23 cellular contexts compared by ENCODE assay signal in genomic region chr14:33675415-33676130, GRCh38.
DNase-seq lines count a peak whose midpoint lies in the region; TF ChIP-seq lines count a peak whose summit lies in the region.
"Had no signal": no experiment of that assay in that cellular context is flagged by ENCODE, and none has a peak within 500 bp of the region (broad histone marks: within the 10 kb centered on the region; RNA-seq: fewer than 3 reads in every experiment).

No MANE protein-coding gene starts in this region.

- H3K4me3 Mint-ChIP-seq in activated CD4-positive, alpha-beta T cell treated with anti-CD3 and anti-CD28 coated beads, Interleukin-2, amount 10 ng/mL, durations not matched to agents 7 days and 5 days, result no peak overlapping the region
- H3K4me3 Mint-ChIP-seq: activated CD8-positive, alpha-beta T cell treated with anti-CD3 and anti-CD28 coated beads, Interleukin-2, amount 10 ng/mL, durations not matched to agents 7 days and 5 days; activated naive CD4-positive, alpha-beta T cell treated with anti-CD3 and anti-CD28 coated beads, Interleukin-2, amount 50 U/mL, for 24 hours; CD8-positive, alpha-beta memory T cell; GM23338; mesothelial cell of epicardium; naive B cell; T-helper 17 cell had no signal

- H3K27me3 Mint-ChIP-seq in activated CD4-positive, alpha-beta T cell treated with anti-CD3 and anti-CD28 coated beads, Interleukin-2, amount 10 ng/mL, durations not matched to agents 7 days and 5 days, result no peaks in the 10 kb centered on the region
- H3K27me3 Mint-ChIP-seq: activated naive CD4-positive, alpha-beta T cell treated with anti-CD3 and anti-CD28 coated beads, Interleukin-2, amount 50 U/mL, for 24 hours; CD8-positive, alpha-beta memory T cell had no signal

- H3K36me3 Mint-ChIP-seq in activated CD4-positive, alpha-beta T cell treated with anti-CD3 and anti-CD28 coated beads, Interleukin-2, amount 10 ng/mL, durations not matched to agents 7 days and 5 days (ENCODE audit: low read depth), result no peaks in the 10 kb centered on the region
- H3K36me3 Mint-ChIP-seq: activated naive CD4-positive, alpha-beta T cell treated with anti-CD3 and anti-CD28 coated beads, Interleukin-2, amount 50 U/mL, for 24 hours; CD8-positive, alpha-beta memory T cell; mesothelial cell of epicardium; naive B cell had no signal

- no peaks in the 10 kb centered on the region for H3K27me3 ChIP-seq in left ventricle myocardium inferior (ENCODE audit: low read depth)
- H3K27me3 ChIP-seq in right atrium auricular region, result no peaks in the 10 kb centered on the region
- H3K27me3 ChIP-seq: BE2C, sigmoid colon, tibial nerve had no signal

- H3K27ac Mint-ChIP-seq in activated CD4-positive, alpha-beta T cell treated with anti-CD3 and anti-CD28 coated beads, Interleukin-2, amount 10 ng/mL, durations not matched to agents 7 days and 5 days, result no peak overlapping the region
- H3K27ac Mint-ChIP-seq: activated CD8-positive, alpha-beta T cell treated with anti-CD3 and anti-CD28 coated beads, Interleukin-2, amount 10 ng/mL, durations not matched to agents 7 days and 5 days; activated naive CD4-positive, alpha-beta T cell treated with anti-CD3 and anti-CD28 coated beads, Interleukin-2, amount 50 U/mL, for 24 hours; activated T-helper 2 cell treated with anti-CD3 and anti-CD28 coated beads, Interferon-gamma antibody, Interleukin-2, Interleukin-4, amounts not matched to agents 10 μg/mL and 5 μg/mL and 100 μg/mL, durations not matched to agents 14 hours and 24 hours and 36 hours; CD8-positive, alpha-beta memory T cell; GM23338; mesothelial cell of epicardium; naive B cell; progenitor cell of endocrine pancreas had no signal

- POLR2A ChIA-PET in HEK293T (lab: Yijun Ruan, JAX), result no interaction called here
- POLR2A ChIA-PET in activated CD4-positive, alpha-beta T cell treated with anti-CD3 and anti-CD28 coated beads, Interleukin-2, amount 10 ng/mL, durations not matched to agents 7 days and 5 days (lab: Charles Lee), result no interaction called here

- intact Hi-C loops in left ventricle myocardium inferior (cut with micrococcal nuclease), result no loop called here

- TF ChIP-seq CTCF in left ventricle myocardium inferior (IDR thresholded peaks at IDR 0.05; ENCODE audit: borderline replicate concordance) (no peak), right atrium auricular region (IDR thresholded peaks at IDR 0.05) (no peak)

- CTCF ChIA-PET in HEK293T (lab: Yijun Ruan, JAX), result interaction anchor here (0.6 to 2.7 kb wide), 12 partner anchors 12 to 551 kb away, joined by 3 to 30 read pairs (median 3); no protein-coding TSS in a partner anchor
- CTCF ChIA-PET in activated CD4-positive, alpha-beta T cell treated with anti-CD3 and anti-CD28 coated beads, Interleukin-2, amount 10 ng/mL, durations not matched to agents 7 days and 5 days (lab: Charles Lee), result interaction anchor here (0.6 kb wide), 1 partner anchor 973 kb away, joined by 3 read pairs; no protein-coding TSS in a partner anchor

- DNase-seq in left ventricle myocardium inferior (no peak), right atrium auricular region (ENCODE audit: low spot score) (no peak), amniotic epithelial cell (ENCODE audit: low read depth) (peak; percentile 36), iris pigment epithelial cell (ENCODE audit: low read depth) (peak; percentile 29), stromal cell of bone marrow (ENCODE audit: low read depth) (peak; percentile 8), HEK293T (ENCODE audit: extremely low spot score) (no peak), NCI-H2196 (lab: John Stamatoyannopoulos, UW; ENCODE audit: unreplicated experiment) (no peak)
- DNase-seq in activated CD4-positive, alpha-beta T cell treated with anti-CD3 and anti-CD28 coated beads, Interleukin-2, amount 10 ng/mL, durations not matched to agents 7 days and 5 days, result no peak
- DNase-seq: activated CD8-positive, alpha-beta T cell treated with anti-CD3 and anti-CD28 coated beads, Interleukin-2, amount 10 ng/mL, durations not matched to agents 7 days and 5 days; CD8-positive, alpha-beta memory T cell; naive B cell; NCI-H1048; stimulated activated CD4-positive, alpha-beta T cell treated with anti-CD3 and anti-CD28 coated beads, Interleukin-4, amount 100 ng/mL, for 4 hours; T-helper 17 cell had no signal

- H3K4me1 ChIP-seq in left ventricle myocardium inferior (no peaks in the 10 kb centered on the region), right atrium auricular region (no peaks in the 10 kb centered on the region)
- H3K4me1 ChIP-seq: A549 had no signal

- no peaks in the 10 kb centered on the region for H3K36me3 ChIP-seq in left ventricle myocardium inferior
- no peaks in the 10 kb centered on the region for H3K36me3 ChIP-seq in right atrium auricular region
- H3K36me3 ChIP-seq: BE2C, sigmoid colon, tibial nerve had no signal

- no peak overlapping the region for H3K27ac ChIP-seq in left ventricle myocardium inferior (replicated peaks)
- no peak overlapping the region for H3K27ac ChIP-seq in right atrium auricular region
- H3K27ac ChIP-seq: A549, sigmoid colon, tibial nerve had no signal

- H3K4me3 ChIP-seq in left ventricle myocardium inferior (peak overlapping the region; percentile 53), right atrium auricular region (no peak overlapping the region)
- H3K4me3 ChIP-seq: A549, GM23338, sigmoid colon, tibial nerve had no signal

- H3K4me1 Mint-ChIP-seq in activated CD4-positive, alpha-beta T cell treated with anti-CD3 and anti-CD28 coated beads, Interleukin-2, amount 10 ng/mL, durations not matched to agents 7 days and 5 days, result no peaks in the 10 kb centered on the region
- H3K4me1 Mint-ChIP-seq: activated naive CD4-positive, alpha-beta T cell treated with anti-CD3 and anti-CD28 coated beads, Interleukin-2, amount 50 U/mL, for 24 hours; CD8-positive, alpha-beta memory T cell; naive B cell had no signal

- H3K9me3 Mint-ChIP-seq in activated CD4-positive, alpha-beta T cell treated with anti-CD3 and anti-CD28 coated beads, Interleukin-2, amount 10 ng/mL, durations not matched to agents 7 days and 5 days, result no peaks in the 10 kb centered on the region
- H3K9me3 Mint-ChIP-seq: activated naive CD4-positive, alpha-beta T cell treated with anti-CD3 and anti-CD28 coated beads, Interleukin-2, amount 50 U/mL, for 24 hours; activated T-helper 2 cell treated with anti-CD3 and anti-CD28 coated beads, Interferon-gamma antibody, Interleukin-2, Interleukin-4, amounts not matched to agents 10 μg/mL and 5 μg/mL and 100 μg/mL, durations not matched to agents 14 hours and 24 hours and 36 hours; GM23338; mesothelial cell of epicardium; naive B cell had no signal

- no peaks in the 10 kb centered on the region for H3K9me3 ChIP-seq in left ventricle myocardium inferior (replicated peaks)
- no peaks in the 10 kb centered on the region for H3K9me3 ChIP-seq in right atrium auricular region
- H3K9me3 ChIP-seq: A549, BE2C, sigmoid colon, tibial nerve had no signal

TF ChIP-seq in HEK293T, 16 proteins besides CTCF, POLR2A, EP300 and RAD21:
- TF ChIP-seq FOXA1 (IDR thresholded peaks at IDR 0.05) (no peak), SUZ12 (IDR thresholded peaks at IDR 0.05) (no peak), ARNT (IDR thresholded peaks at IDR 0.05) (no peak), ZNF384 (IDR thresholded peaks at IDR 0.05) (no peak), CTBP1 (IDR thresholded peaks at IDR 0.05; ENCODE audit: borderline replicate concordance) (no peak), PKNOX1 (IDR thresholded peaks at IDR 0.05) (no peak), TARDBP (IDR thresholded peaks at IDR 0.05) (no peak), FOXK2 (IDR thresholded peaks at IDR 0.05) (no peak), L3MBTL2 (conservative IDR thresholded peaks at IDR 0.05) (no peak), NFRKB (IDR thresholded peaks at IDR 0.05) (no peak), BHLHE40 (IDR thresholded peaks at IDR 0.05; ENCODE audit: borderline replicate concordance) (no peak), LEF1 (IDR thresholded peaks at IDR 0.05; ENCODE audit: borderline replicate concordance) (no peak), SP1 (IDR thresholded peaks at IDR 0.05) (no peak), ELF4 (IDR thresholded peaks at IDR 0.05) (no peak)

Comparison
In these comparisons a context has a peak if more than half of its experiments do, and no peak if none do; other contexts are left out.
1. DNase-seq: peak in amniotic epithelial cell (single experiment), iris pigment epithelial cell (single experiment) and stromal cell of bone marrow (single experiment); none in left ventricle myocardium inferior (single experiment), right atrium auricular region (single experiment), HEK293T (single experiment), activated CD4-positive, alpha-beta T cell treated with anti-CD3 and anti-CD28 coated beads, Interleukin-2, amount 10 ng/mL, durations not matched to agents 7 days and 5 days (single experiment) and NCI-H2196 (single experiment).